In the genomic region with DNA sequence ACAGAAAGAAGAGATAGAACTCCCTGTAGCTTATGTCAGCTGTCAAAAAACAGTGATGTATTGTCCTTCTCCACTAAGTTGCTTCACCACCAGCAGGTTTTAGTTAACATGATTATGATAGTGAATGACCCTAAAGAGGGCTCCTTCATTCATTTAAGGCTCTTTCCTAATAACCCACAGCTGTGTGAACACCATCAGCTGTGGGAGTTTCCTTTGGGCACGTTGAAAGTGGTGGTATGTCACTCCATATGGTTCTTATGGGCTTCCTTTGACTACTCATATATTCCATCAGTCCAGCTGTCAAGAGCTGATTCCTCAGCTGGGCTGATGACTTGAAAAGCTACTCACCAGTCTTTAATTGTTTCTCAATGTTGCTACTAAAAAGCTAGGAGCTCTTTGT, we compare ENCODE assay signal across 21 cellular contexts.
DNase-seq lines count a peak whose midpoint lies in the region; ATAC-seq and TF ChIP-seq lines count a peak whose summit lies in the region.
"Had no signal": no experiment of that assay in that cellular context is flagged by ENCODE, and none has a peak within 500 bp of the region (broad histone marks: within the 10 kb centered on the region; RNA-seq: fewer than 3 reads in every experiment).

No MANE protein-coding gene starts in this region.

- H3K27ac Mint-ChIP-seq in activated CD4-positive, alpha-beta memory T cell treated with anti-CD3 and anti-CD28 coated beads for 36 hours = peak overlapping the region; percentile 44
- H3K27ac Mint-ChIP-seq in activated CD4-positive, alpha-beta memory T cell treated with anti-CD3 and anti-CD28 coated beads, Interleukin-2, amount 10 ng/mL, durations not matched to agents 7 days and 5 days = no peak overlapping the region
- H3K27ac Mint-ChIP-seq: activated CD4-positive, alpha-beta T cell treated with anti-CD3 and anti-CD28 coated beads, Interleukin-2, amount 10 ng/mL, durations not matched to agents 7 days and 5 days; activated T-helper 1 cell treated with anti-CD3 and anti-CD28 coated beads, Interleukin-12 subunit alpha, Interleukin-12 subunit beta, Interleukin-2, Interleukin-4 antibody, amounts not matched to agents 30 ng/mL and 10 ng/mL and 1 ng/mL, durations not matched to agents 14 hours and 24 hours and 36 hours; CD4-positive, alpha-beta memory T cell; stimulated activated naive B cell treated with anti-CD40 and anti-IgM and Interleukin-4, amounts not matched to agents 10 μg/mL and 1 μg/mL and 100 μg/mL, for 72 hours had no signal

- POLR2A ChIA-PET in activated CD4-positive, alpha-beta memory T cell treated with anti-CD3 and anti-CD28 coated beads for 36 hours (lab: Charles Lee) = interaction anchor here (0.9 kb wide), 1 partner anchor 82 kb away, joined by 3 read pairs; no protein-coding TSS in a partner anchor
- POLR2A ChIA-PET in activated CD4-positive, alpha-beta memory T cell treated with anti-CD3 and anti-CD28 coated beads, Interleukin-2, amount 10 ng/mL, durations not matched to agents 7 days and 5 days (lab: Charles Lee) = interaction anchor here (0.7 to 2.4 kb wide), 8 partner anchors 12 to 267 kb away, joined by 3 to 8 read pairs (median 4); partner anchors contain the start of gene ITGA4

- peak; percentile 75 for ATAC-seq in stimulated activated naive CD8-positive, alpha-beta T cell treated with anti-CD3 and anti-CD28 coated beads, Interleukin-15, Interleukin-2, amounts not matched to agents 100 U/mL and 50 U/mL, for 24 hours
- no peak for ATAC-seq in HG03196 (IDR thresholded peaks at IDR 0.05; ENCODE audit: unreplicated experiment)
- no peak for ATAC-seq in HG03095 (IDR thresholded peaks at IDR 0.05; ENCODE audit: unreplicated experiment)
- ATAC-seq: A549; gastroesophageal sphincter; left ventricle myocardium superior; stimulated activated naive B cell treated with anti-CD40 and anti-IgM and Interleukin-4, amounts not matched to agents 10 μg/mL and 1 μg/mL and 100 μg/mL, for 72 hours had no signal

- DNase-seq in activated CD4-positive, alpha-beta memory T cell treated with anti-CD3 and anti-CD28 coated beads for 36 hours = no peak
- no peak for DNase-seq in activated CD4-positive, alpha-beta memory T cell treated with anti-CD3 and anti-CD28 coated beads, Interleukin-2, amount 10 ng/mL, durations not matched to agents 7 days and 5 days
- DNase-seq in NCI-H226 = peak; percentile 71
- DNase-seq in fibroblast of mammary gland (ENCODE audit: low read depth) = peak; percentile 30
- DNase-seq in stimulated activated naive CD8-positive, alpha-beta T cell treated with anti-CD3 and anti-CD28 coated beads, Interleukin-15, Interleukin-2, amounts not matched to agents 100 U/mL and 50 U/mL, for 24 hours = no peak
- no peak for DNase-seq in AG20443 (ENCODE audit: low spot score)
- DNase-seq: activated CD4-positive, alpha-beta T cell treated with anti-CD3 and anti-CD28 coated beads, Interleukin-2, amount 10 ng/mL, durations not matched to agents 7 days and 5 days; amygdala; CD4-positive, alpha-beta memory T cell; DND-41; left ventricle myocardium superior; posterior cingulate gyrus; spleen; stimulated activated naive B cell treated with anti-CD40 and anti-IgM and Interleukin-4, amounts not matched to agents 10 μg/mL and 1 μg/mL and 100 μg/mL, for 72 hours; upper lobe of left lung had no signal

- CTCF ChIA-PET in activated CD4-positive, alpha-beta memory T cell treated with anti-CD3 and anti-CD28 coated beads for 36 hours (lab: Charles Lee) = interaction anchor here (0.8 to 2.3 kb wide), 4 partner anchors 12 to 86 kb away, joined by 3 to 6 read pairs (median 4); no protein-coding TSS in a partner anchor
- CTCF ChIA-PET in activated CD4-positive, alpha-beta memory T cell treated with anti-CD3 and anti-CD28 coated beads, Interleukin-2, amount 10 ng/mL, durations not matched to agents 7 days and 5 days (lab: Charles Lee) = interaction anchor here (1.3 to 1.5 kb wide), 2 partner anchors 12 to 16 kb away, joined by 4 read pairs; no protein-coding TSS in a partner anchor

- no peaks in the 10 kb centered on the region for H3K27me3 Mint-ChIP-seq in activated CD4-positive, alpha-beta memory T cell treated with anti-CD3 and anti-CD28 coated beads for 36 hours
- H3K27me3 Mint-ChIP-seq in activated CD4-positive, alpha-beta memory T cell treated with anti-CD3 and anti-CD28 coated beads, Interleukin-2, amount 10 ng/mL, durations not matched to agents 7 days and 5 days = no peaks in the 10 kb centered on the region
- H3K27me3 Mint-ChIP-seq: activated CD4-positive, alpha-beta T cell treated with anti-CD3 and anti-CD28 coated beads, Interleukin-2, amount 10 ng/mL, durations not matched to agents 7 days and 5 days; CD4-positive, alpha-beta memory T cell; stimulated activated naive B cell treated with anti-CD40 and anti-IgM and Interleukin-4, amounts not matched to agents 10 μg/mL and 1 μg/mL and 100 μg/mL, for 72 hours had no signal

- no peak overlapping the region for H3K4me3 ChIP-seq in fibroblast of mammary gland (ENCODE audit: control insufficient read depth, low read depth, low read length)
- H3K4me3 ChIP-seq: A549, gastroesophageal sphincter, SK-N-MC, spleen, upper lobe of left lung had no signal

- TF ChIP-seq CTCF in fibroblast of mammary gland (conservative IDR thresholded peaks at IDR 0.05; ENCODE audit: control insufficient read depth, insufficient read depth, low read depth, low read length) = no peak

- H3K4me3 Mint-ChIP-seq in activated CD4-positive, alpha-beta memory T cell treated with anti-CD3 and anti-CD28 coated beads for 36 hours = no peak overlapping the region
- no peak overlapping the region for H3K4me3 Mint-ChIP-seq in activated CD4-positive, alpha-beta memory T cell treated with anti-CD3 and anti-CD28 coated beads, Interleukin-2, amount 10 ng/mL, durations not matched to agents 7 days and 5 days
- H3K4me3 Mint-ChIP-seq: activated CD4-positive, alpha-beta T cell treated with anti-CD3 and anti-CD28 coated beads, Interleukin-2, amount 10 ng/mL, durations not matched to agents 7 days and 5 days; activated T-helper 1 cell treated with anti-CD3 and anti-CD28 coated beads, Interleukin-12 subunit alpha, Interleukin-12 subunit beta, Interleukin-2, Interleukin-4 antibody, amounts not matched to agents 30 ng/mL and 10 ng/mL and 1 ng/mL, durations not matched to agents 14 hours and 24 hours and 36 hours; stimulated activated naive B cell treated with anti-CD40 and anti-IgM and Interleukin-4, amounts not matched to agents 10 μg/mL and 1 μg/mL and 100 μg/mL, for 72 hours had no signal

- H3K36me3 Mint-ChIP-seq in activated CD4-positive, alpha-beta memory T cell treated with anti-CD3 and anti-CD28 coated beads for 36 hours = peaks cover 7% of the 10 kb centered on the region
- H3K36me3 Mint-ChIP-seq in activated CD4-positive, alpha-beta memory T cell treated with anti-CD3 and anti-CD28 coated beads, Interleukin-2, amount 10 ng/mL, durations not matched to agents 7 days and 5 days (ENCODE audit: low read depth) = peaks cover 47% of the 10 kb centered on the region
- H3K36me3 Mint-ChIP-seq: stimulated activated naive B cell treated with anti-CD40 and anti-IgM and Interleukin-4, amounts not matched to agents 10 μg/mL and 1 μg/mL and 100 μg/mL, for 72 hours had no signal

- H3K9me3 Mint-ChIP-seq in activated CD4-positive, alpha-beta memory T cell treated with anti-CD3 and anti-CD28 coated beads for 36 hours = peaks cover 2% of the 10 kb centered on the region
- H3K9me3 Mint-ChIP-seq in activated CD4-positive, alpha-beta memory T cell treated with anti-CD3 and anti-CD28 coated beads, Interleukin-2, amount 10 ng/mL, durations not matched to agents 7 days and 5 days = peaks cover 29% of the 10 kb centered on the region

- peaks cover 28% of the 10 kb centered on the region for H3K4me1 Mint-ChIP-seq in activated CD4-positive, alpha-beta memory T cell treated with anti-CD3 and anti-CD28 coated beads for 36 hours (ENCODE audit: low read depth)
- peaks cover 45% of the 10 kb centered on the region for H3K4me1 Mint-ChIP-seq in activated CD4-positive, alpha-beta memory T cell treated with anti-CD3 and anti-CD28 coated beads, Interleukin-2, amount 10 ng/mL, durations not matched to agents 7 days and 5 days

- intact Hi-C loops in activated CD4-positive, alpha-beta memory T cell treated with anti-CD3 and anti-CD28 coated beads for 36 hours (cut with micrococcal nuclease) = no loop called here

Comparison
In these comparisons a context has a peak if more than half of its experiments do, and no peak if none do; other contexts are left out.
1. DNase-seq: peak in NCI-H226 (single experiment) and fibroblast of mammary gland (single experiment); none in activated CD4-positive, alpha-beta memory T cell treated with anti-CD3 and anti-CD28 coated beads for 36 hours (single experiment), activated CD4-positive, alpha-beta memory T cell treated with anti-CD3 and anti-CD28 coated beads, Interleukin-2, amount 10 ng/mL, durations not matched to agents 7 days and 5 days (single experiment), stimulated activated naive CD8-positive, alpha-beta T cell treated with anti-CD3 and anti-CD28 coated beads, Interleukin-15, Interleukin-2, amounts not matched to agents 100 U/mL and 50 U/mL, for 24 hours (single experiment) and AG20443 (single experiment).